2 cellular contexts compared by ENCODE assay signal in the genomic region with DNA sequence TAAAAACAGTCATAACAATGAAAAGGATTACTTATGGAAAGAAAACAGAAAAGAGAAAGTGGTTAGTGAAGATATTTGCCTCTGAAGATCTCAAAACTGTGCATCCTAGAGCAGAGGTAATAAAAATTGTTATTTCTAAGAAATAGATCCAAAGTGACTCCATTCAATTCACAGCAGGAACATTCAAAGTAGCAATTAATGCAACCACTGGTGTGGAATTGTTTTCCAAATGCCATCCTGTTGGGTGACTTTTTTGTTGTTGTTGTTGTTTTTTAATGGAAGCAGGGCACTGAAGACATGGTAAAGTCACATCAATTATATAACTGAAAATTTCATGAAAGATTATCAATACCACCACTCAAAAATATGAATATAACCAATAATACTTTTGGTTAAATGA.
TF ChIP-seq lines count a peak whose summit lies in the region.

No MANE protein-coding gene starts in this region.

TF ChIP-seq in GM23338, 12 proteins besides CTCF, POLR2A, EP300 and RAD21:
- peak; percentile 70; the same call in 1 of the 2 replicates for TF ChIP-seq NANOG (IDR thresholded peaks at IDR 0.05; ENCODE audit: borderline replicate concordance)
- no peak for TF ChIP-seq REST (IDR thresholded peaks at IDR 0.05; ENCODE audit: unreplicated experiment)
TF ChIP-seq in GM23338: peak in this region for 1.

TF ChIP-seq in H1, 55 proteins besides CTCF, POLR2A, EP300 and RAD21 (continued from another document):
- TF ChIP-seq SUZ12 (IDR thresholded peaks at IDR 0.05; ENCODE audit: low read length) (no peak), CREB1 (IDR thresholded peaks at IDR 0.05) (no peak), SIRT6 (IDR thresholded peaks at IDR 0.05; ENCODE audit: low read length) (no peak), ATF3 (IDR thresholded peaks at IDR 0.05; ENCODE audit: insufficient read depth, low read depth, low read length) (no peak), RNF2 (IDR thresholded peaks at IDR 0.05; ENCODE audit: borderline replicate concordance, low read depth, low read length, missing control alignments, poor library complexity, severe bottlenecking) (no peak), BCL11A (IDR thresholded peaks at IDR 0.05; ENCODE audit: low read depth in 2 of 2, low read length in 2 of 2) (peak in 1 of 2 experiments; percentile 56), SP1 (IDR thresholded peaks at IDR 0.05; ENCODE audit: low read depth, low read length) (no peak), YY1 (IDR thresholded peaks at IDR 0.05; ENCODE audit: low read depth, low read length) (no peak), FOSL1 (IDR thresholded peaks at IDR 0.05; ENCODE audit: insufficient read depth, low read depth, low read length) (no peak), SP4 (IDR thresholded peaks at IDR 0.05; ENCODE audit: low read length) (no peak), NRF1 (IDR thresholded peaks at IDR 0.05; ENCODE audit: low read depth, low read length) (no peak), NANOG (IDR thresholded peaks at IDR 0.05; ENCODE audit: insufficient read depth, low read depth, low read length, poor library complexity, severe bottlenecking) (peak; percentile 43), JUND (IDR thresholded peaks at IDR 0.05; ENCODE audit: low read length) (no peak), KDM5A (IDR thresholded peaks at IDR 0.05; ENCODE audit: low read length) (no peak)
- TF ChIP-seq, protein P1, sequence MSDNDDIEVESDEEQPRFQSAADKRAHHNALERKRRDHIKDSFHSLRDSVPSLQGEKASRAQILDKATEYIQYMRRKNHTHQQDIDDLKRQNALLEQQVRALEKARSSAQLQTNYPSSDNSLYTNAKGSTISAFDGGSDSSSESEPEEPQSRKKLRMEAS (IDR thresholded peaks at IDR 0.05): no peak
